Comparison of ENCODE assay signal across 8 cellular contexts in the genomic region with DNA sequence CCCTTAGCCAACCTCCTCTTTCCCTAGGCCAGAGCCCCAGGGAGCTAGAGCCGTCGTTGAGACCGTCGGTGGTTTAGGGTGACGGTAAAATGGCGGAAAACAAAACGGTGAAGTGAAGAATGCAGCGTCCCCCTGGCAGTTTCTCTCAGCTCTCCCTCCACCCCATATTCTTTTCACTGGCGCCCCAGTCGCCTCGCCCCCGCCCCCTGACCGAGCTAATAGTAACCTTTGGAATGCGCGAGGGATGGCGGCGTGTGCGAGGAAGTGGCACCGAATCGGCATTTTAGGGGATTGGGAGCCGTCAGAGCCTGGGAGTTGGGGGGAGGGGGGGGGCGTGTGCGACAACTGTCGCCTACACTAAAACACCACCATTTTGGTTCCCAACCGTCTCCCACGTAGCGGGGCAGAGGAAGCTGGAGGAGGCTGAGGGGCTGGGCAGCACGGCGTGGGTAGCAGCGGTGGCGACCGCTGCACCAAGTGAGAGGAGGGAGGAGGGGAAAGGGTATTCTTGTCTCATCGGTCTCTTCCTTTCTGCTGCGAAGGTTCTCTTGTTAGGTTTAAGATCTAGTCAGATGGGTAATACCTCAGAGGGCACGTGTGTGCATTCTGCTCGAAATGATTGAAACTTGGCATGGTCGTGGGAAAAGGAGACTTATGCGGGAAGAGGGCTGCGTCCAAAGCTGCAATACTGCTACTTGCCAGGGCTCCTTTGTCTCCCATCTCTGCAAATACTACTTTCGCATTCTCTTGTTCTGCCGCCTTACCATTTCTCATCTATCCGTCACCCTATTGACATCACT. TPM values are rescaled to one million over a fixed set of nuclear protein-coding genes. Genes with fewer than 3 reads are reported as not detected.
DNase-seq lines count a peak whose midpoint lies in the region; ATAC-seq and TF ChIP-seq lines count a peak whose summit lies in the region.

No MANE protein-coding gene starts in this region.

- peak overlapping the region; percentile 48 to 75 (median 65) for H3K4me3 ChIP-seq in breast epithelium

- H3K9me3 ChIP-seq in breast epithelium: no peaks in the 10 kb centered on the region

- no peaks in the 10 kb centered on the region for H3K27me3 Mint-ChIP-seq in stimulated activated naive B cell treated with anti-CD40 and anti-IgM and Interleukin-4, amounts not matched to agents 10 μg/mL and 1 μg/mL and 100 μg/mL, for 72 hours

- no peaks in the 10 kb centered on the region for H3K4me1 ChIP-seq in breast epithelium

- no peaks in the 10 kb centered on the region for H3K36me3 ChIP-seq in breast epithelium

- no peak for TF ChIP-seq POLR2A in breast epithelium (IDR thresholded peaks at IDR 0.05)

- intact Hi-C loops in breast epithelium (cut with DNase I; ENCODE audit: low total_unique reads) (no loop called here), left colon (cut with DNase I, micrococcal nuclease) (no loop called here)

- peak overlapping the region; percentile 88 to 91 for H3K4me3 Mint-ChIP-seq in stimulated activated naive B cell treated with anti-CD40 and anti-IgM and Interleukin-4, amounts not matched to agents 10 μg/mL and 1 μg/mL and 100 μg/mL, for 72 hours

- H3K4me1 Mint-ChIP-seq in stimulated activated naive B cell treated with anti-CD40 and anti-IgM and Interleukin-4, amounts not matched to agents 10 μg/mL and 1 μg/mL and 100 μg/mL, for 72 hours: peaks cover 0 to 3% of the 10 kb centered on the region in 2 donors

- peak overlapping the region; percentile 89 for H3K27ac Mint-ChIP-seq in stimulated activated naive B cell treated with anti-CD40 and anti-IgM and Interleukin-4, amounts not matched to agents 10 μg/mL and 1 μg/mL and 100 μg/mL, for 72 hours

- TF ChIP-seq CTCF in breast epithelium (IDR thresholded peaks at IDR 0.05): no peak

- peak; percentile 54 for DNase-seq in activated CD8-positive, alpha-beta memory T cell treated with anti-CD3 and anti-CD28 coated beads for 24 hours
- no peak for DNase-seq in activated CD8-positive, alpha-beta memory T cell treated with anti-CD3 and anti-CD28 coated beads, Interleukin-2, amount 50 U/mL, for 48 hours
- DNase-seq in NCI-H69 (lab: John Stamatoyannopoulos, UW): peak; percentile 78
- no peak for DNase-seq in breast epithelium (ENCODE audit: low spot score in 2 of 2)
- DNase-seq in left colon: peak in 1 of 2 donors; percentile 6
- no peak for DNase-seq in stimulated activated naive B cell treated with anti-CD40 and anti-IgM and Interleukin-4, amounts not matched to agents 10 μg/mL and 1 μg/mL and 100 μg/mL, for 72 hours

- H3K36me3 Mint-ChIP-seq in stimulated activated naive B cell treated with anti-CD40 and anti-IgM and Interleukin-4, amounts not matched to agents 10 μg/mL and 1 μg/mL and 100 μg/mL, for 72 hours: peaks cover 0 to 2% of the 10 kb centered on the region in 2 donors

- H3K27ac ChIP-seq in breast epithelium: peak overlapping the region; percentile 75 to 78

- H3K27me3 ChIP-seq in breast epithelium: peaks cover 0 to 11% of the 10 kb centered on the region in 2 donors

- ATAC-seq in HG02763 (IDR thresholded peaks at IDR 0.05; ENCODE audit: unreplicated experiment): peak; percentile 29
- peak; percentile 44 for ATAC-seq in left colon
- peak; percentile 66 to 68 for ATAC-seq in stimulated activated naive B cell treated with anti-CD40 and anti-IgM and Interleukin-4, amounts not matched to agents 10 μg/mL and 1 μg/mL and 100 μg/mL, for 72 hours (replicated peaks)
- no peak for ATAC-seq in HG03521 (IDR thresholded peaks at IDR 0.05; ENCODE audit: unreplicated experiment)

- H3K9me3 Mint-ChIP-seq in stimulated activated naive B cell treated with anti-CD40 and anti-IgM and Interleukin-4, amounts not matched to agents 10 μg/mL and 1 μg/mL and 100 μg/mL, for 72 hours: no peaks in the 10 kb centered on the region

RNA-seq across cellular contexts. Expression of a gene that starts 0.8 kb away (rescaled TPM):
- total RNA-seq in breast epithelium (10 to 100 TPM in 1 of 3 donors, 1 to 10 TPM in 2; 1.1 to 14.5 (median 6.2) TPM), left colon (1 to 10 TPM; 1.3 to 1.5 TPM)

RNA-seq across cellular contexts. Expression of a gene that starts 1.0 kb away (rescaled TPM):
- total RNA-seq in breast epithelium: under 1 TPM in 1 of 3 donors, not detected in 2; 0.15 TPM
- total RNA-seq in left colon: under 1 TPM; 0.08 to 0.09 TPM

Comparison
In these comparisons a context has a peak if more than half of its experiments do, and no peak if none do; other contexts are left out.
1. DNase-seq: peak in activated CD8-positive, alpha-beta memory T cell treated with anti-CD3 and anti-CD28 coated beads for 24 hours (single experiment) and NCI-H69 (single experiment); none in activated CD8-positive, alpha-beta memory T cell treated with anti-CD3 and anti-CD28 coated beads, Interleukin-2, amount 50 U/mL, for 48 hours (single experiment), breast epithelium (0 of 2) and stimulated activated naive B cell treated with anti-CD40 and anti-IgM and Interleukin-4, amounts not matched to agents 10 μg/mL and 1 μg/mL and 100 μg/mL, for 72 hours (single experiment).